Comparison of ENCODE assay signal across 8 cellular contexts in genomic region chr5:140725799-140726471, GRCh38. TPM values are rescaled to one million over a fixed set of nuclear protein-coding genes. Genes with fewer than 3 reads are reported as not detected.
DNase-seq lines count a peak whose midpoint lies in the region; ATAC-seq and TF ChIP-seq lines count a peak whose summit lies in the region.

No MANE protein-coding gene starts in this region.

- H3K4me3 ChIP-seq in GM12864 (ENCODE audit: low read depth, low read length): peak overlapping the region; percentile 46
- H3K4me3 ChIP-seq in HEK293 (ENCODE audit: low read depth, low read length): peak overlapping the region; percentile 42
- peak overlapping the region; percentile 77 for H3K4me3 ChIP-seq in NB4 (ENCODE audit: low read depth, low read length)

- CTCF ChIA-PET in HEK293 (lab: Yijun Ruan, JAX): interaction anchor here (0.6 to 1.2 kb wide), 5 partner anchors 11 to 1965 kb away, joined by 3 to 4 read pairs (median 3); no protein-coding TSS in a partner anchor

- no peaks in the 10 kb centered on the region for H3K4me1 ChIP-seq in HEK293 (ENCODE audit: control insufficient read depth, insufficient read depth, low read length)

- TF ChIP-seq CTCF in GM12864 (IDR thresholded peaks at IDR 0.05; ENCODE audit: low read depth, low read length, missing control alignments) (no peak), HEK293 (tag by site-specific recombination; IDR thresholded peaks at IDR 0.05) (no peak), NB4 (IDR thresholded peaks at IDR 0.05; ENCODE audit: low read depth, low read length) (no peak)

- H3K27ac Mint-ChIP-seq in memory B cell: no peak overlapping the region

- ATAC-seq in memory B cell (ENCODE audit: low read depth): peak; percentile 71

- no peak for DNase-seq in GM12864 (ENCODE audit: low read depth)
- DNase-seq in NB4 (ENCODE audit: low read depth): peak; percentile 90
- peak; percentile 56 for DNase-seq in activated CD4-positive, alpha-beta T cell treated with anti-CD3 and anti-CD28 coated beads, Interleukin-2, amount 50 U/mL, for 1 hour
- DNase-seq in dermis blood vessel endothelial cell: peak; percentile 88
- DNase-seq in memory B cell (ENCODE audit: low spot score in 2 of 2): peak in 1 of 2 donors; percentile 15
- DNase-seq in stimulated activated CD8-positive, alpha-beta memory T cell treated with anti-CD3 and anti-CD28 coated beads, Interleukin-4, amount 100 ng/mL, for 4 hours (ENCODE audit: low read depth in 2 of 2, low spot score in 1 of 2): peak; percentile 41
- DNase-seq in GDM1 (lab: John Stamatoyannopoulos, UW): no peak

- H3K36me3 ChIP-seq in HEK293 (ENCODE audit: control insufficient read depth in 2 of 2, insufficient read depth in 1 of 2, low read length in 2 of 2): no peaks in the 10 kb centered on the region

- H3K27ac ChIP-seq in HEK293 (ENCODE audit: extremely low read depth, low read depth, low read length): no peak overlapping the region

- H3K4me1 Mint-ChIP-seq in memory B cell: peaks cover 4% of the 10 kb centered on the region

- no peaks in the 10 kb centered on the region for H3K9me3 ChIP-seq in HEK293 (ENCODE audit: control insufficient read depth, insufficient read depth, low read depth, low read length)

- H3K9me3 Mint-ChIP-seq in memory B cell: no peaks in the 10 kb centered on the region

- H3K27me3 Mint-ChIP-seq in memory B cell: peaks cover 17% of the 10 kb centered on the region

- no peak for TF ChIP-seq POLR2A in NB4 (IDR thresholded peaks at IDR 0.05; ENCODE audit: extremely low read depth, insufficient read length)

- H3K36me3 Mint-ChIP-seq in memory B cell: no peaks in the 10 kb centered on the region

- POLR2A ChIA-PET in HEK293 (lab: Yijun Ruan, JAX): interaction anchor here (0.6 to 1.9 kb wide), 7 partner anchors 15 to 379 kb away, joined by 3 to 20 read pairs (median 6); partner anchors contain the start of genes HARS1, HARS2, HBEGF and IK

- H3K4me3 Mint-ChIP-seq in memory B cell: no peak overlapping the region

TF ChIP-seq in HEK293, 187 proteins besides CTCF, POLR2A, EP300 and RAD21 (continues in another document):
- TF ChIP-seq ZIC2 (tag by site-specific recombination; IDR thresholded peaks at IDR 0.05) (peak; percentile 24; the same call in 1 of the 2 replicates), ZNF76 (tag by site-specific recombination; IDR thresholded peaks at IDR 0.05; ENCODE audit: borderline replicate concordance, low read depth) (peak; percentile 63), ZNF654 (tag by site-specific recombination; IDR thresholded peaks at IDR 0.05; ENCODE audit: low read depth) (peak; percentile 15; the same call in 1 of the 2 replicates), ZNF521 (tag by site-specific recombination; IDR thresholded peaks at IDR 0.05) (no peak), ZBTB1 (tag by site-specific recombination; IDR thresholded peaks at IDR 0.05) (no peak), KLF17 (tag by site-specific recombination; IDR thresholded peaks at IDR 0.05) (peak; percentile 94), ZNF658 (tag by site-specific recombination; IDR thresholded peaks at IDR 0.05) (no peak), ZNF221 (tag by site-specific recombination; IDR thresholded peaks at IDR 0.05; ENCODE audit: borderline replicate concordance) (0 out of 2 replicates have a peak, but pooled peaks have one; percentile 39), ZNF629 (tag by site-specific recombination; IDR thresholded peaks at IDR 0.05) (peak; percentile 95), ZNF140 (tag by site-specific recombination; IDR thresholded peaks at IDR 0.05) (no peak), ZSCAN16 (tag by site-specific recombination; IDR thresholded peaks at IDR 0.05) (peak; percentile 90), FEZF1 (tag by site-specific recombination; IDR thresholded peaks at IDR 0.05) (no peak; the same call in 1 of the 2 replicates), ZNF600 (tag by site-specific recombination; IDR thresholded peaks at IDR 0.05) (peak; percentile 36; the same call in 1 of the 2 replicates), KLF10 (tag by site-specific recombination; IDR thresholded peaks at IDR 0.05) (peak; percentile 79), YY2 (tag by site-specific recombination; IDR thresholded peaks at IDR 0.05) (peak; percentile 45; the same call in 1 of the 2 replicates), ZSCAN23 (tag by site-specific recombination; IDR thresholded peaks at IDR 0.05) (peak; percentile 87; the same call in 1 of the 2 replicates), ZFP69B (tag by site-specific recombination; IDR thresholded peaks at IDR 0.05) (peak; percentile 71; the same call in 1 of the 2 replicates), ZBTB17 (tag by site-specific recombination; IDR thresholded peaks at IDR 0.05) (peak; percentile 85), ZNF292 (tag by site-specific recombination; IDR thresholded peaks at IDR 0.05; ENCODE audit: borderline replicate concordance, low read depth) (no peak), ZNF37A (tag by site-specific recombination; IDR thresholded peaks at IDR 0.05) (no peak), ZNF555 (tag by site-specific recombination; conservative IDR thresholded peaks at IDR 0.05) (no peak), ZNF701 (tag by site-specific recombination; IDR thresholded peaks at IDR 0.05) (no peak), SALL2 (tag by site-specific recombination; IDR thresholded peaks at IDR 0.05; ENCODE audit: borderline replicate concordance) (no peak), ZNF223 (tag by site-specific recombination; IDR thresholded peaks at IDR 0.05) (no peak), ZNF677 (tag by site-specific recombination; IDR thresholded peaks at IDR 0.05) (no peak), ZNF202 (tag by site-specific recombination; IDR thresholded peaks at IDR 0.05; ENCODE audit: borderline replicate concordance) (no peak), ZNF660 (tag by site-specific recombination; IDR thresholded peaks at IDR 0.05) (peak; percentile 99)
- TF ChIP-seq, protein P1, sequence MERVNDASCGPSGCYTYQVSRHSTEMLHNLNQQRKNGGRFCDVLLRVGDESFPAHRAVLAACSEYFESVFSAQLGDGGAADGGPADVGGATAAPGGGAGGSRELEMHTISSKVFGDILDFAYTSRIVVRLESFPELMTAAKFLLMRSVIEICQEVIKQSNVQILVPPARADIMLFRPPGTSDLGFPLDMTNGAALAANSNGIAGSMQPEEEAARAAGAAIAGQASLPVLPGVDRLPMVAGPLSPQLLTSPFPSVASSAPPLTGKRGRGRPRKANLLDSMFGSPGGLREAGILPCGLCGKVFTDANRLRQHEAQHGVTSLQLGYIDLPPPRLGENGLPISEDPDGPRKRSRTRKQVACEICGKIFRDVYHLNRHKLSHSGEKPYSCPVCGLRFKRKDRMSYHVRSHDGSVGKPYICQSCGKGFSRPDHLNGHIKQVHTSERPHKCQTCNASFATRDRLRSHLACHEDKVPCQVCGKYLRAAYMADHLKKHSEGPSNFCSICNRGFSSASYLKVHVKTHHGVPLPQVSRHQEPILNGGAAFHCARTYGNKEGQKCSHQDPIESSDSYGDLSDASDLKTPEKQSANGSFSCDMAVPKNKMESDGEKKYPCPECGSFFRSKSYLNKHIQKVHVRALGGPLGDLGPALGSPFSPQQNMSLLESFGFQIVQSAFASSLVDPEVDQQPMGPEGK (tag by site-specific recombination; IDR thresholded peaks at IDR 0.05): peak; percentile 48; the same call in 1 of the 2 replicates
- TF ChIP-seq, protein P2, sequence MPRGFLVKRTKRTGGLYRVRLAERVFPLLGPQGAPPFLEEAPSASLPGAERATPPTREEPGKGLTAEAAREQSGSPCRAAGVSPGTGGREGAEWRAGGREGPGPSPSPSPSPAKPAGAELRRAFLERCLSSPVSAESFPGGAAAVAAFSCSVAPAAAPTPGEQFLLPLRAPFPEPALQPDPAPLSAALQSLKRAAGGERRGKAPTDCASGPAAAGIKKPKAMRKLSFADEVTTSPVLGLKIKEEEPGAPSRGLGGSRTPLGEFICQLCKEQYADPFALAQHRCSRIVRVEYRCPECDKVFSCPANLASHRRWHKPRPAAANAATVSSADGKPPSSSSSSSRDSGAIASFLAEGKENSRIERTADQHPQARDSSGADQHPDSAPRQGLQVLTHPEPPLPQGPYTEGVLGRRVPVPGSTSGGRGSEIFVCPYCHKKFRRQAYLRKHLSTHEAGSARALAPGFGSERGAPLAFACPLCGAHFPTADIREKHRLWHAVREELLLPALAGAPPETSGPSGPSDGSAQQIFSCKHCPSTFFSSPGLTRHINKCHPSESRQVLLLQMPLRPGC (tag by site-specific recombination; IDR thresholded peaks at IDR 0.05): peak; percentile 73
- TF ChIP-seq, protein P3, sequence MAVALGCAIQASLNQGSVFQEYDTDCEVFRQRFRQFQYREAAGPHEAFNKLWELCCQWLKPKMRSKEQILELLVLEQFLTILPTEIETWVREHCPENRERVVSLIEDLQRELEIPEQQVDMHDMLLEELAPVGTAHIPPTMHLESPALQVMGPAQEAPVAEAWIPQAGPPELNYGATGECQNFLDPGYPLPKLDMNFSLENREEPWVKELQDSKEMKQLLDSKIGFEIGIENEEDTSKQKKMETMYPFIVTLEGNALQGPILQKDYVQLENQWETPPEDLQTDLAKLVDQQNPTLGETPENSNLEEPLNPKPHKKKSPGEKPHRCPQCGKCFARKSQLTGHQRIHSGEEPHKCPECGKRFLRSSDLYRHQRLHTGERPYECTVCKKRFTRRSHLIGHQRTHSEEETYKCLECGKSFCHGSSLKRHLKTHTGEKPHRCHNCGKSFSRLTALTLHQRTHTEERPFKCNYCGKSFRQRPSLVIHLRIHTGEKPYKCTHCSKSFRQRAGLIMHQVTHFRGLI (tag by site-specific recombination; IDR thresholded peaks at IDR 0.05): peak; percentile 61; the same call in 1 of the 2 replicates

RNA-seq across cellular contexts. Expression of gene ZMAT2, which starts 25.7 kb away (rescaled TPM):
- total RNA-seq in dermis blood vessel endothelial cell: 55.5 and 62.3 TPM in 2 replicates

RNA-seq across cellular contexts. Expression of gene HARS2, which starts 34.7 kb away (rescaled TPM):
- 31.5 and 32.3 TPM in 2 replicates for total RNA-seq in dermis blood vessel endothelial cell

RNA-seq across cellular contexts. Expression of gene HARS1, which starts 34.8 kb away (rescaled TPM):
- total RNA-seq in dermis blood vessel endothelial cell: 53.1 and 73.4 TPM in 2 replicates

RNA-seq across cellular contexts. Expression of gene DND1, which starts 52.6 kb away (rescaled TPM):
- 0.14 and 0.68 TPM in 2 replicates for total RNA-seq in dermis blood vessel endothelial cell

Comparison
In these comparisons a context has a peak if more than half of its experiments do, and no peak if none do; other contexts are left out.
1. DNase-seq: peak in NB4 (single experiment), activated CD4-positive, alpha-beta T cell treated with anti-CD3 and anti-CD28 coated beads, Interleukin-2, amount 50 U/mL, for 1 hour (single experiment), dermis blood vessel endothelial cell (single experiment) and stimulated activated CD8-positive, alpha-beta memory T cell treated with anti-CD3 and anti-CD28 coated beads, Interleukin-4, amount 100 ng/mL, for 4 hours (2 of 2); none in GM12864 (single experiment) and GDM1 (single experiment).
2. Peak in every context shown above with its lines, with median percentiles within 50 percentile points of each other: H3K4me3 ChIP-seq.